Comparison of ENCODE assay signal across 8 cellular contexts in genomic region chr4:127732623-127733199, GRCh38.
A peak's percentile ranks its signal among the peaks of the same experiment; 100 is the strongest.
DNase-seq lines count a peak whose midpoint lies in the region; ATAC-seq and TF ChIP-seq lines count a peak whose summit lies in the region.

No MANE protein-coding gene starts in this region.

- DNase-seq in GM04503 (ENCODE audit: low read depth), result peak; percentile 7
- peak; percentile 70 for DNase-seq in KBM-7
- DNase-seq in SHP77 (lab: John Stamatoyannopoulos, UW), result peak; percentile 1 to 6
- peak; percentile 14 for DNase-seq in fibroblast of the conjunctiva (ENCODE audit: low read depth)
- DNase-seq in putamen (ENCODE audit: low spot score), result peak; percentile 24
- DNase-seq in UCSD-AML1 (lab: John Stamatoyannopoulos, UW; ENCODE audit: unreplicated experiment), result no peak
- no peak for DNase-seq in coronary artery (ENCODE audit: low spot score)

- in situ Hi-C loops in KBM-7 (cut with MboI; ENCODE audit: low pct_unique_long_range_greater_than_20kb, low sequenced_read_pairs), result loop anchor here (25.0 kb wide), 1 partner anchor 120 kb away; no protein-coding TSS in a partner anchor

- H3K4me3 ChIP-seq in coronary artery, result no peak overlapping the region

- H3K27ac ChIP-seq in coronary artery, result no peak overlapping the region

- ATAC-seq in GM21526 (IDR thresholded peaks at IDR 0.05; ENCODE audit: low FRiP score, unreplicated experiment), result peak; percentile 85

- no peak for TF ChIP-seq CTCF in coronary artery (IDR thresholded peaks at IDR 0.05)

Comparison
In these comparisons a context has a peak if more than half of its experiments do, and no peak if none do; other contexts are left out.
1. DNase-seq: peak in GM04503 (single experiment), KBM-7 (single experiment), SHP77 (2 of 2), fibroblast of the conjunctiva (single experiment) and putamen (single experiment); none in UCSD-AML1 (single experiment) and coronary artery (single experiment).